In the genomic region with DNA sequence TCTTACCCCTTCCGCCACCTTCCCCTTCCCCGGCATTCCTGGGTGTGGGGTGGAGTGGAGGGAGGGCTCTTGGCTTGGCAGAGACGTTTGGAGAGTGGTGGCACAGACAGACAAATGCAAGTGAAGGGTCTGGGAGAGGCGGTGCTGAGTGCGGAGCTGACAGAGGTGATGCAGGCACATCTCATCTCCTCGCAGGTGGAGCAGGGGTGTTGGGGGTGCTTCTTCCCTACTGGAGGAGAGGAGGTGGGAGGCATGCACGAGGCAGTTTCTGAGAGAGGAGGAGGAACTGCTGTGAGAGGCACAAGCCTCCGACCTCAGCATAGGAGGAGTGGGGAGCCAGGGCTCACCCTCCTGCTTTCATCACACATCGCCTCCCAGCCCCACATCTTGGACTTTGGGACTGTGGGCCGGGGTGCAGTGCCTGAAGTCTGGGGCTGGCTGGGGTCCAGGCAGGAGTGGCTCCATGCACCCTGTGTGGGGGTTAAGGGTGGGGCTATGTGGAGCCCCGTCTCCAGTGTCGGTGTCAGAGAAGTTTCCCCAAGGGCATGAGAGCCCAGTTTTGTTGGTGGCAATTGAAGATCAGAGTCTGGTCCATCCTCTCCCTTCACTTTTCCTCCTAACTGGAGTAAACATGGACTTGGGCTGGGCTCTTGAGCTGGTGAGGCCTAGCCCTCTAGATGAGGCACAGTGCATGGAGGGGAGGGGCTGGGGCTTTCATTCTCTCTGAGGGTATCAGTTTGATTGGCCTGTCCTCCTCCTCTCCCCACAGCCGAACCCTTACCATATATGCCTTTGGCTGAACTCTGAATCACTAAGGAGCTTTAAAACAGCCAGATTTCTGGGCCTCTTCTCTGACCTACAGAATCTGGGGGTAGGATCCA, we compare ENCODE assay signal across 1 cellular context.
A peak's percentile ranks its signal among the peaks of the same experiment; 100 is the strongest.
TF ChIP-seq lines count a peak whose summit lies in the region.

No MANE protein-coding gene starts in this region.

TF ChIP-seq in liver, 16 proteins besides CTCF, POLR2A, EP300 and RAD21:
- TF ChIP-seq, protein P1, sequence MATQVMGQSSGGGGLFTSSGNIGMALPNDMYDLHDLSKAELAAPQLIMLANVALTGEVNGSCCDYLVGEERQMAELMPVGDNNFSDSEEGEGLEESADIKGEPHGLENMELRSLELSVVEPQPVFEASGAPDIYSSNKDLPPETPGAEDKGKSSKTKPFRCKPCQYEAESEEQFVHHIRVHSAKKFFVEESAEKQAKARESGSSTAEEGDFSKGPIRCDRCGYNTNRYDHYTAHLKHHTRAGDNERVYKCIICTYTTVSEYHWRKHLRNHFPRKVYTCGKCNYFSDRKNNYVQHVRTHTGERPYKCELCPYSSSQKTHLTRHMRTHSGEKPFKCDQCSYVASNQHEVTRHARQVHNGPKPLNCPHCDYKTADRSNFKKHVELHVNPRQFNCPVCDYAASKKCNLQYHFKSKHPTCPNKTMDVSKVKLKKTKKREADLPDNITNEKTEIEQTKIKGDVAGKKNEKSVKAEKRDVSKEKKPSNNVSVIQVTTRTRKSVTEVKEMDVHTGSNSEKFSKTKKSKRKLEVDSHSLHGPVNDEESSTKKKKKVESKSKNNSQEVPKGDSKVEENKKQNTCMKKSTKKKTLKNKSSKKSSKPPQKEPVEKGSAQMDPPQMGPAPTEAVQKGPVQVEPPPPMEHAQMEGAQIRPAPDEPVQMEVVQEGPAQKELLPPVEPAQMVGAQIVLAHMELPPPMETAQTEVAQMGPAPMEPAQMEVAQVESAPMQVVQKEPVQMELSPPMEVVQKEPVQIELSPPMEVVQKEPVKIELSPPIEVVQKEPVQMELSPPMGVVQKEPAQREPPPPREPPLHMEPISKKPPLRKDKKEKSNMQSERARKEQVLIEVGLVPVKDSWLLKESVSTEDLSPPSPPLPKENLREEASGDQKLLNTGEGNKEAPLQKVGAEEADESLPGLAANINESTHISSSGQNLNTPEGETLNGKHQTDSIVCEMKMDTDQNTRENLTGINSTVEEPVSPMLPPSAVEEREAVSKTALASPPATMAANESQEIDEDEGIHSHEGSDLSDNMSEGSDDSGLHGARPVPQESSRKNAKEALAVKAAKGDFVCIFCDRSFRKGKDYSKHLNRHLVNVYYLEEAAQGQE (IDR thresholded peaks at IDR 0.05), result no peak
- TF ChIP-seq ATF3 (IDR thresholded peaks at IDR 0.05), result no peak
- peak; percentile 91 for TF ChIP-seq HNF4G (IDR thresholded peaks at IDR 0.05)
- no peak for TF ChIP-seq MAX (IDR thresholded peaks at IDR 0.05)
- TF ChIP-seq JUND (IDR thresholded peaks at IDR 0.05), result peak in 1 of 2 donors; percentile 23
- TF ChIP-seq SP1 (IDR thresholded peaks at IDR 0.05), result peak; percentile 68
- TF ChIP-seq HNF4A (conservative IDR thresholded peaks at IDR 0.05), result peak; percentile 90 to 95
- no peak for TF ChIP-seq YY1 (IDR thresholded peaks at IDR 0.05)
- TF ChIP-seq EGR1 (IDR thresholded peaks at IDR 0.05; ENCODE audit: low read depth in 2 of 2), result no peak
- TF ChIP-seq TAF1 (conservative IDR thresholded peaks at IDR 0.05), result no peak
- TF ChIP-seq GABPA (IDR thresholded peaks at IDR 0.05 in 1 of 2, conservative IDR thresholded peaks at IDR 0.05 in 1 of 2), result no peak
- TF ChIP-seq ZBTB33 (IDR thresholded peaks at IDR 0.05), result no peak
- peak; percentile 61 to 67 for TF ChIP-seq RXRA (IDR thresholded peaks at IDR 0.05)
- TF ChIP-seq NR2F2 (IDR thresholded peaks at IDR 0.05), result no peak
- TF ChIP-seq FOXA1 (IDR thresholded peaks at IDR 0.05), result no peak
- TF ChIP-seq FOXA2 (IDR thresholded peaks at IDR 0.05), result no peak
TF ChIP-seq in liver: peak in this region for 5.
